8 cellular contexts compared by ENCODE assay signal in genomic region chr17:16686020-16686419, GRCh38. TPM values are rescaled to one million over a fixed set of nuclear protein-coding genes. Genes with fewer than 3 reads are reported as not detected.
A peak's percentile ranks its signal among the peaks of the same experiment; 100 is the strongest.
DNase-seq lines count a peak whose midpoint lies in the region; ATAC-seq, FAIRE-seq and TF ChIP-seq lines count a peak whose summit lies in the region.
"Not testable (repeated sequence)": the region's sequence is repeated elsewhere in the genome, so short reads cannot be mapped to it uniquely, and the experiment has no call there.
"Had no signal": no experiment of that assay in that cellular context is flagged by ENCODE, and none has a peak within 500 bp of the region (broad histone marks: within the 10 kb centered on the region; RNA-seq: fewer than 3 reads in every experiment).

No MANE protein-coding gene starts in this region.

- not testable (repeated sequence) for H2AFZ ChIP-seq in GM12878 (ENCODE audit: control insufficient read depth, low read depth, low read length)

- in situ Hi-C loops in GM12878 (cut with MboI) = not testable (repeated sequence)

- H3K4me3 ChIP-seq in HUES64 (ENCODE audit: low read length); GM12878; epithelial cell of esophagus (ENCODE audit: low read length); lower lobe of right lung: not testable (repeated sequence)

- TF ChIP-seq RAD21 in GM12878 (IDR thresholded peaks at IDR 0.05; ENCODE audit: insufficient read depth, low read depth, low read length) = not testable (repeated sequence)

- POLR2A ChIA-PET in GM12878 (lab: Charles Lee) = not testable (repeated sequence)

- peak overlapping the region; percentile 45; the same call in 1 of the 2 replicates for H3K27ac ChIP-seq in HUES64 (ENCODE audit: low read depth, low read length)
- H3K27ac ChIP-seq in GM12878 (ENCODE audit: control insufficient read depth, insufficient read depth); lower lobe of right lung: not testable (repeated sequence)

- TF ChIP-seq CTCF in GM12878 (IDR thresholded peaks at IDR 0.05 in 2 of 3, conservative IDR thresholded peaks at IDR 0.05 in 1 of 3; ENCODE audit: control insufficient read depth in 2 of 3, extremely low read depth in 1 of 3, insufficient read depth in 1 of 3, low read depth in 3 of 3, low read length in 3 of 3); epithelial cell of esophagus (IDR thresholded peaks at IDR 0.05; ENCODE audit: insufficient read depth, low read depth, low read length, missing control alignments); lower lobe of right lung (IDR thresholded peaks at IDR 0.05): not testable (repeated sequence)

- no CpG with 5 or more reads among the region's 4 CpGs for WGBS in HUES64
- WGBS in GM12878 (ENCODE audit: insufficient coverage, insufficient replicate concordance, low lambda C conversion rate, missing lambda C conversion rate) = 69% methylated on average over 2 of the region's 4 CpGs

- DNase-seq in NCI-H2029 (lab: John Stamatoyannopoulos, UW) (peak; percentile 9), epithelial cell of esophagus (ENCODE audit: low read depth) (peak; percentile 20), lower lobe of right lung (peak; percentile 55), renal cortical epithelial cell (ENCODE audit: low read depth) (peak; percentile 14)
- DNase-seq in GM12878 (ENCODE audit: low read depth, low spot score) = not testable (repeated sequence)

- CTCF ChIA-PET in GM12878 (lab: Yijun Ruan, JAX) = not testable (repeated sequence)

- not testable (repeated sequence) for H3K4me2 ChIP-seq in GM12878 (ENCODE audit: control insufficient read depth, insufficient read depth)

- SMC1A ChIA-PET in GM12878 (lab: Charles Lee; ENCODE audit: uncharacterized antibody, unreplicated experiment) = not testable (repeated sequence)

- TF ChIP-seq EP300 in GM12878 (IDR thresholded peaks at IDR 0.05; ENCODE audit: borderline replicate concordance in 1 of 2, control insufficient read depth in 1 of 2, low read depth in 2 of 2, low read length in 2 of 2) = not testable (repeated sequence)

- H3K79me2 ChIP-seq in GM12878 (ENCODE audit: control insufficient read depth, insufficient read depth, low read length) = not testable (repeated sequence)

- H3K9ac ChIP-seq in HUES64 (ENCODE audit: low read depth, low read length); GM12878 (ENCODE audit: control insufficient read depth, insufficient read depth, low read length): not testable (repeated sequence)

- intact Hi-C loops in GM12878 (cut with micrococcal nuclease; ENCODE audit: unreplicated experiment); lower lobe of right lung (cut with DNase I): not testable (repeated sequence)

- peaks cover 14% of the 10 kb centered on the region for H3K4me1 ChIP-seq in HUES64 (ENCODE audit: insufficient read depth, low read length)
- H3K4me1 ChIP-seq in GM12878 (ENCODE audit: control insufficient read depth, insufficient read depth, low read length); lower lobe of right lung: not testable (repeated sequence)

- TF ChIP-seq POLR2A in GM12878 (IDR thresholded peaks at IDR 0.05; ENCODE audit: low read depth, low read length) = not testable (repeated sequence)

- H4K20me1 ChIP-seq in GM12878 (ENCODE audit: control insufficient read depth, insufficient read depth) = not testable (repeated sequence)

- not testable (repeated sequence) for BruUV-seq in GM12878 (replicated peaks; lab: Mats Ljungman, UMichigan)

- not testable (repeated sequence) for FAIRE-seq in GM12878 (lab: Jason Lieb, UNC)

- not testable (repeated sequence) for H3K9me3 ChIP-seq in HUES64 (ENCODE audit: insufficient read depth, low read depth, low read length); GM12878 (replicated peaks; ENCODE audit: control insufficient read depth, insufficient read depth, low read length); lower lobe of right lung

- RAD21 ChIA-PET in GM12878 (lab: Charles Lee; ENCODE audit: unreplicated experiment) = not testable (repeated sequence)

- not testable (repeated sequence) for H3K36me3 ChIP-seq in HUES64 (ENCODE audit: insufficient read depth, low read length); GM12878 (ENCODE audit: control insufficient read depth in 2 of 2, insufficient read depth in 2 of 2, low read length in 1 of 2); lower lobe of right lung

- ATAC-seq in GM12878 = not testable (repeated sequence)
- peak; percentile 57 to 69 for ATAC-seq in lower lobe of right lung

- not testable (repeated sequence) for H3K27me3 ChIP-seq in HUES64 (ENCODE audit: insufficient read depth, low read length); GM12878 (replicated peaks in 1 of 2; ENCODE audit: control insufficient read depth in 2 of 2, insufficient read depth in 2 of 2, low read length in 1 of 2); lower lobe of right lung (ENCODE audit: low read depth)

TF ChIP-seq in GM12878, 131 proteins besides CTCF, POLR2A, EP300 and RAD21:
- TF ChIP-seq BCL3 (IDR thresholded peaks at IDR 0.05; ENCODE audit: borderline replicate concordance, insufficient read depth, low read depth, low read length, poor library complexity, severe bottlenecking) = peak; percentile 34

RNA-seq across cellular contexts. Expression of gene CCDC144A, which starts 4.0 kb away (rescaled TPM):
- 0.70 TPM for polyA plus RNA-seq in HUES64 (2013, experiment 1 of 2)
- 0.70 TPM for polyA plus RNA-seq in HUES64 (2013, experiment 2 of 2)
- total RNA-seq in GM12878 (2013; cell fraction: nucleolus; rRNA removed) = 3.6 and 4.6 TPM in 2 replicates
- 1.0 and 1.5 TPM in 2 replicates for total RNA-seq in GM12878 (2014; rRNA removed)
- total RNA-seq in GM12878 (2014; rRNA removed; fragmentation: Illumina TruSeq; extraction: Trizol) = 1.7 and 1.8 TPM in 2 replicates
- total RNA-seq in GM12878 (2021) = 0.92 and 1.3 TPM in 2 replicates
- 3.0 TPM for polyA plus RNA-seq in GM12878 (2011; ENCODE audit: low read depth)
- 0.34 and 0.40 TPM in 2 replicates for polyA plus RNA-seq in GM12878 (2011; rRNA removed)
- polyA plus RNA-seq in GM12878 (2011; cell fraction: cytosol; rRNA removed) = 0.02 and 0.10 TPM in 2 replicates
- polyA plus RNA-seq in GM12878 (2011; cell fraction: nucleus; rRNA removed) = 1.4 TPM in 2 replicates
- polyA plus RNA-seq in GM12878 (2012) = 4.7 and 5.3 TPM in 2 replicates
- 1.1 and 1.5 TPM in 2 replicates for polyA plus RNA-seq in GM12878 (2014; fragmentation: Illumina TruSeq; extraction: Trizol)
- under 1 TPM; 0.05 to 0.18 TPM for polyA plus RNA-seq in GM12878 (2014; fragmentation: Nextera tagmentation; extraction: Ambion mirVana)
- polyA plus RNA-seq in GM12878 (2014; rRNA removed) = 0.61 and 0.80 TPM in 2 replicates
- polyA plus RNA-seq in GM12878 (2016; fragmentation: Nextera tagmentation; extraction: Ambion mirVana) = under 1 TPM; 0.71 to 0.87 TPM
- 0.66 and 1.1 TPM in 2 replicates for polyA minus RNA-seq in GM12878 (2011; rRNA and poly(A)+ RNA removed)
- not detected in 2 replicates for polyA minus RNA-seq in GM12878 (2011; cell fraction: cytosol; rRNA and poly(A)+ RNA removed)
- 1.5 and 2.7 TPM in 2 replicates for polyA minus RNA-seq in GM12878 (2011; cell fraction: nucleus; rRNA and poly(A)+ RNA removed)
- total RNA-seq in lower lobe of right lung = 14.1 TPM
- total RNA-seq in renal cortical epithelial cell = 7.9 TPM in 1 of 2 replicates, not detected in the other
- polyA plus RNA-seq: HepG2, IgD-negative memory B cell had no signal

RNA-seq across cellular contexts. Expression of gene ZNF624, which starts 32.4 kb away (rescaled TPM):
- 2.6 TPM for polyA plus RNA-seq in HUES64 (2013, experiment 1 of 2)
- polyA plus RNA-seq in HUES64 (2013, experiment 2 of 2) = 2.7 TPM
- 7.1 and 8.5 TPM in 2 replicates for total RNA-seq in GM12878 (2013; cell fraction: nucleolus; rRNA removed)
- total RNA-seq in GM12878 (2014; rRNA removed) (2.3 and 2.4 TPM in 2 replicates), GM12878 (2014; rRNA removed; fragmentation: Illumina TruSeq; extraction: Trizol) (3.2 and 3.5 TPM in 2 replicates), GM12878 (2021) (1.8 and 3.0 TPM in 2 replicates), lower lobe of right lung (5.7 TPM), renal cortical epithelial cell (4.9 and 7.1 TPM in 2 replicates)
- 0.72 TPM for polyA plus RNA-seq in GM12878 (2011; ENCODE audit: low read depth)
- polyA plus RNA-seq in GM12878 (2011; rRNA removed) (2.0 and 3.7 TPM in 2 replicates), GM12878 (2014; fragmentation: Illumina TruSeq; extraction: Trizol) (1.7 and 2.7 TPM in 2 replicates), GM12878 (2014; fragmentation: Nextera tagmentation; extraction: Ambion mirVana) (under 1 TPM; 0.50 to 0.73 TPM), GM12878 (2014; rRNA removed) (1.5 and 1.6 TPM in 2 replicates), GM12878 (2016; fragmentation: Nextera tagmentation; extraction: Ambion mirVana) (1 to 10 TPM; 2.4 to 2.7 TPM)
- 0.90 and 1.1 TPM in 2 replicates for polyA plus RNA-seq in GM12878 (2011; cell fraction: cytosol; rRNA removed)
- 1.5 and 1.7 TPM in 2 replicates for polyA plus RNA-seq in GM12878 (2011; cell fraction: nucleus; rRNA removed)
- 1.2 and 1.3 TPM in 2 replicates for polyA plus RNA-seq in GM12878 (2012)
- polyA minus RNA-seq in GM12878 (2011; rRNA and poly(A)+ RNA removed) = 2.7 and 3.1 TPM in 2 replicates
- 3.3 and 4.1 TPM in 2 replicates for polyA minus RNA-seq in GM12878 (2011; cell fraction: cytosol; rRNA and poly(A)+ RNA removed)
- 5.1 and 10.3 TPM in 2 replicates for polyA minus RNA-seq in GM12878 (2011; cell fraction: nucleus; rRNA and poly(A)+ RNA removed)
